In the genomic region with DNA sequence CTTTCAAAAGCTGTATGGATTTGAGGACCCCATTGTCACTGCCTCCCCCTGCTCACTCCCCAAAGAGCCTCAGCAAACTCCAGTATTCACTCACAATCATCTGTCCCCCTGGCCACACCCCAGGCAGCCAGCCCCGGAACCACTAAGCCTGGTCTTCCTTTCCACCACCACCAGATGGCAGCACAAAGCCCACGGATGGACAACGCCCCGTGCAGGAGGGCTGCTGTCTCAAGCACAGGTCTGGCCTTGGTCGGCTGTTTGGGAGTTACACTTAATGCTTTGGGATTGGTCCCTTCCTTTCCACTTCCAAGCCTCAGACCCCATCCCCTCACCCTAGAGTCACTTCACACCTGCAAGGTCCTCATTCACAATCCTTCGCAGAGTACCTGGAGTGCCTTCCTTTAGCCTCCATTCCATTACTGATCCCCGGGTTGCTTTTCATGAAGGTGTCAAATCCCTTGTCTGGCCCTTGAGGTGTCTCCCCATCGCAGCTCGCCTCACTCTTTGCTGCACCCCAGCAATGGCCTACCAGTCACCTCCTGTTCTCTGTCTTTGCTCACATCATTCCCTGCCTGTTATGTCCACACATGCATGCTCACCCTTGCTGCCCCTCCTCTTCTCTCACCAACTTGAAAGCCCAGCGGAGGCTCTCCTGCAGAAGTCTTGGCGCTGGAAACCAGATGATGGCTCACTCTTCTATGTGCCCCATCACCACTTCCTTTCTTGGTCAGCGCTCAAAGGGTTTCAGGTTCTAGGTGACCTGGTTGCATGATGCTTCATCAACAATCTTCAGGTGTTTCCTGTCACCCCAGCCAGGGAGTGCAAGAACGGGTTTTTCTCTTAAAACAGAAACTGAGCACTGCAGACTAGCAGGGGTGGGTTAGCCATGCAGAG, we compare ENCODE assay signal across 9 cellular contexts. TPM values are rescaled to one million over a fixed set of nuclear protein-coding genes. Genes with fewer than 3 reads are reported as not detected.
DNase-seq lines count a peak whose midpoint lies in the region; ATAC-seq and TF ChIP-seq lines count a peak whose summit lies in the region.
"Had no signal": no experiment of that assay in that cellular context is flagged by ENCODE, and none has a peak within 500 bp of the region (broad histone marks: within the 10 kb centered on the region; RNA-seq: fewer than 3 reads in every experiment).

No MANE protein-coding gene starts in this region.

- CTCF ChIA-PET in activated CD4-positive, alpha-beta T cell treated with anti-CD3 and anti-CD28 coated beads, Interleukin-2, amount 10 ng/mL, durations not matched to agents 7 days and 5 days (lab: Charles Lee), result interaction anchor here (0.8 to 11.9 kb wide), 12 partner anchors 8 to 240 kb away, joined by 3 to 141 read pairs (median 4); no protein-coding TSS in a partner anchor

- peak; percentile 48 to 70 for DNase-seq in NCI-H524 (lab: John Stamatoyannopoulos, UW)
- peak; percentile 93 for DNase-seq in activated CD4-positive, alpha-beta T cell treated with anti-CD3 and anti-CD28 coated beads, Interleukin-2, amount 10 ng/mL, durations not matched to agents 7 days and 5 days
- peak; percentile 78 for DNase-seq in dermis blood vessel endothelial cell
- DNase-seq in memory B cell (ENCODE audit: low spot score in 2 of 2), result peak; percentile 87 to 88
- peak; percentile 60 to 72 for DNase-seq in stimulated activated CD8-positive, alpha-beta memory T cell treated with anti-CD3 and anti-CD28 coated beads, Interleukin-4, amount 100 ng/mL, for 1 hour (ENCODE audit: low read depth in 2 of 2, low spot score in 1 of 2)

- H3K9me3 Mint-ChIP-seq in activated CD4-positive, alpha-beta T cell treated with anti-CD3 and anti-CD28 coated beads, Interleukin-2, amount 10 ng/mL, durations not matched to agents 7 days and 5 days, result peaks cover 6% of the 10 kb centered on the region
- peaks cover 2% of the 10 kb centered on the region for H3K9me3 Mint-ChIP-seq in memory B cell
- H3K9me3 Mint-ChIP-seq: T-helper 1 cell treated with Interleukin-12 subunit alpha and Interleukin-12 subunit beta and Interleukin-4 antibody, amounts not matched to agents 30 μg/mL and 1 μg/mL, for 36 hours had no signal

- H3K27ac ChIP-seq in C4-2B, result no peak overlapping the region

- TF ChIP-seq CTCF in C4-2B (conservative IDR thresholded peaks at IDR 0.05), result peak; percentile 93

- no peak overlapping the region for H3K4me3 Mint-ChIP-seq in activated CD4-positive, alpha-beta T cell treated with anti-CD3 and anti-CD28 coated beads, Interleukin-2, amount 10 ng/mL, durations not matched to agents 7 days and 5 days
- no peak overlapping the region for H3K4me3 Mint-ChIP-seq in memory B cell
- H3K4me3 Mint-ChIP-seq: T-helper 1 cell treated with Interleukin-12 subunit alpha and Interleukin-12 subunit beta and Interleukin-4 antibody, amounts not matched to agents 30 μg/mL and 1 μg/mL, for 36 hours had no signal

- peaks cover 34% of the 10 kb centered on the region for H3K4me1 Mint-ChIP-seq in activated CD4-positive, alpha-beta T cell treated with anti-CD3 and anti-CD28 coated beads, Interleukin-2, amount 10 ng/mL, durations not matched to agents 7 days and 5 days
- peaks cover 37% of the 10 kb centered on the region for H3K4me1 Mint-ChIP-seq in memory B cell

- H3K36me3 Mint-ChIP-seq in activated CD4-positive, alpha-beta T cell treated with anti-CD3 and anti-CD28 coated beads, Interleukin-2, amount 10 ng/mL, durations not matched to agents 7 days and 5 days (ENCODE audit: low read depth), result peaks cover 26% of the 10 kb centered on the region
- no peaks in the 10 kb centered on the region for H3K36me3 Mint-ChIP-seq in memory B cell

- POLR2A ChIA-PET in activated CD4-positive, alpha-beta T cell treated with anti-CD3 and anti-CD28 coated beads, Interleukin-2, amount 10 ng/mL, durations not matched to agents 7 days and 5 days (lab: Charles Lee), result interaction anchor here (0.6 to 1.8 kb wide), 4 partner anchors 12 to 244 kb away, joined by 3 to 9 read pairs (median 6); no protein-coding TSS in a partner anchor

- no peak overlapping the region for H3K27ac Mint-ChIP-seq in activated CD4-positive, alpha-beta T cell treated with anti-CD3 and anti-CD28 coated beads, Interleukin-2, amount 10 ng/mL, durations not matched to agents 7 days and 5 days
- no peak overlapping the region for H3K27ac Mint-ChIP-seq in memory B cell
- H3K27ac Mint-ChIP-seq: T-helper 1 cell treated with Interleukin-12 subunit alpha and Interleukin-12 subunit beta and Interleukin-4 antibody, amounts not matched to agents 30 μg/mL and 1 μg/mL, for 36 hours had no signal

- no peaks in the 10 kb centered on the region for H3K27me3 Mint-ChIP-seq in activated CD4-positive, alpha-beta T cell treated with anti-CD3 and anti-CD28 coated beads, Interleukin-2, amount 10 ng/mL, durations not matched to agents 7 days and 5 days
- H3K27me3 Mint-ChIP-seq in memory B cell, result no peaks in the 10 kb centered on the region

- peak; percentile 42 for ATAC-seq in GM19328 (IDR thresholded peaks at IDR 0.05; ENCODE audit: unreplicated experiment)
- ATAC-seq in HG03342 (IDR thresholded peaks at IDR 0.05; ENCODE audit: unreplicated experiment), result peak; percentile 51
- ATAC-seq in memory B cell (ENCODE audit: low read depth), result peak; percentile 72

RNA-seq across cellular contexts. Expression of gene KCNA2, which starts 24.9 kb away (rescaled TPM):
- total RNA-seq in activated CD4-positive, alpha-beta T cell treated with anti-CD3 and anti-CD28 coated beads, Interleukin-2, amount 10 ng/mL, durations not matched to agents 7 days and 5 days, result 1 to 10 TPM; 3.5 to 3.9 TPM
- not detected in 2 replicates for total RNA-seq in dermis blood vessel endothelial cell

RNA-seq across cellular contexts. Expression of gene KCNA3, which starts 43.7 kb away (rescaled TPM):
- 10 to 100 TPM; 67.0 to 73.3 TPM for total RNA-seq in activated CD4-positive, alpha-beta T cell treated with anti-CD3 and anti-CD28 coated beads, Interleukin-2, amount 10 ng/mL, durations not matched to agents 7 days and 5 days
- not detected in 2 replicates for total RNA-seq in dermis blood vessel endothelial cell

Comparison
In these comparisons a context has a peak if more than half of its experiments do, and no peak if none do; other contexts are left out.
1. RNA of gene KCNA3, which starts 43.7 kb away (total RNA-seq): 67.0 to 73.3 TPM in activated CD4-positive, alpha-beta T cell treated with anti-CD3 and anti-CD28 coated beads, Interleukin-2, amount 10 ng/mL, durations not matched to agents 7 days and 5 days; not detected in dermis blood vessel endothelial cell; every median in the first group is over 10 times any median in the second.
2. Peak in every context shown above with its lines, with median percentiles within 50 percentile points of each other: ATAC-seq and DNase-seq.